Comparison of ENCODE assay signal across 1 cellular context in genomic region chr2:74690571-74690970, GRCh38.
TF ChIP-seq lines count a peak whose summit lies in the region.

No MANE protein-coding gene starts in this region.

TF ChIP-seq in Ishikawa, 13 proteins besides CTCF, POLR2A, EP300 and RAD21 (continued from another document):
- no peak for TF ChIP-seq MAX (IDR thresholded peaks at IDR 0.05)
- no peak for TF ChIP-seq YY1 (IDR thresholded peaks at IDR 0.05; ENCODE audit: low read depth)
- no peak for TF ChIP-seq TEAD4 (IDR thresholded peaks at IDR 0.05)
